Comparison of ENCODE assay signal across 9 cellular contexts in genomic region chr17:50206604-50207293, GRCh38. TPM values are rescaled to one million over a fixed set of nuclear protein-coding genes. Genes with fewer than 3 reads are reported as not detected.
A peak's percentile ranks its signal among the peaks of the same experiment; 100 is the strongest.
DNase-seq lines count a peak whose midpoint lies in the region; ATAC-seq and TF ChIP-seq lines count a peak whose summit lies in the region.
"Had no signal": no experiment of that assay in that cellular context is flagged by ENCODE, and none has a peak within 500 bp of the region (broad histone marks: within the 10 kb centered on the region; RNA-seq: fewer than 3 reads in every experiment).

No MANE protein-coding gene starts in this region.

- WGBS in esophagus muscularis mucosa, result 28% methylated on average over 15 of the region's 18 CpGs
- WGBS in trophoblast cell (ENCODE audit: extremely low coverage, insufficient coverage, insufficient read length), result 100% methylated on average over 1 of the region's 18 CpGs

- H3K27me3 ChIP-seq in DND-41 (ENCODE audit: insufficient read depth, low read length, poor library complexity), result peaks cover 65% of the 10 kb centered on the region
- peaks cover 0 to 4% (median 0%) of the 10 kb centered on the region in 4 donors for H3K27me3 ChIP-seq in esophagus muscularis mucosa
- no peaks in the 10 kb centered on the region for H3K27me3 ChIP-seq in trophoblast cell (ENCODE audit: insufficient read depth, low read length)

- TF ChIP-seq EP300 in esophagus muscularis mucosa (IDR thresholded peaks at IDR 0.05), result no peak

- no peak for TF ChIP-seq POLR2A in esophagus muscularis mucosa (IDR thresholded peaks at IDR 0.05; ENCODE audit: low read depth)

- intact Hi-C loops in esophagus muscularis mucosa (cut with DNase I), result no loop called here

- H2BK12ac ChIP-seq in trophoblast cell (ENCODE audit: low read length), result peak overlapping the region; percentile 61

- H4K91ac ChIP-seq in trophoblast cell (ENCODE audit: low read depth, low read length), result peak overlapping the region; percentile 56

- peaks cover 16% of the 10 kb centered on the region; the same call in 1 of the 2 replicates for H4K20me1 ChIP-seq in DND-41 (ENCODE audit: insufficient read depth, low read length)

- no peak overlapping the region for H3K4me2 ChIP-seq in DND-41 (ENCODE audit: insufficient read depth, low read length)
- H3K4me2 ChIP-seq in trophoblast cell (ENCODE audit: low read length), result no peak overlapping the region

- H3K79me1 ChIP-seq in trophoblast cell (ENCODE audit: low read length), result peaks cover 67% of the 10 kb centered on the region

- H3K4me3 ChIP-seq in DND-41 (ENCODE audit: low read depth in 1 of 2, low read length in 2 of 2) (no peak overlapping the region), esophagus muscularis mucosa (peak overlapping the region in 2 of 4 donors; percentile 13 to 22), trophoblast cell (ENCODE audit: low read depth, low read length) (no peak overlapping the region)

- no peak overlapping the region for H3K4ac ChIP-seq in trophoblast cell (ENCODE audit: low read depth, low read length)

- no peak overlapping the region for H2BK5ac ChIP-seq in trophoblast cell (ENCODE audit: low read depth, low read length, poor library complexity)

- peak overlapping the region; percentile 55 for H2BK120ac ChIP-seq in trophoblast cell (ENCODE audit: insufficient read depth, low read length, poor library complexity)

- H3K14ac ChIP-seq in trophoblast cell (ENCODE audit: low read length), result peak overlapping the region; percentile 32

- ATAC-seq in DND-41 (ENCODE audit: insufficient read depth, low read depth) (peak; percentile 66), HG02610 (IDR thresholded peaks at IDR 0.05; ENCODE audit: unreplicated experiment) (no peak), HG03139 (IDR thresholded peaks at IDR 0.05; ENCODE audit: unreplicated experiment) (no peak)

- H3K18ac ChIP-seq in trophoblast cell (ENCODE audit: low read length), result peak overlapping the region; percentile 36

- H3K23ac ChIP-seq in trophoblast cell (ENCODE audit: low read length), result no peak overlapping the region

- H4K12ac ChIP-seq in trophoblast cell (ENCODE audit: low read depth, low read length), result no peak overlapping the region

- peak overlapping the region; percentile 58 for H4K8ac ChIP-seq in trophoblast cell (ENCODE audit: low read depth, low read length)

- no peaks in the 10 kb centered on the region for H3K36me3 ChIP-seq in DND-41 (ENCODE audit: insufficient read depth, low read length)
- H3K36me3 ChIP-seq in esophagus muscularis mucosa, result no peaks in the 10 kb centered on the region
- H3K36me3 ChIP-seq in trophoblast cell (ENCODE audit: control insufficient read depth in 1 of 2, insufficient read depth in 2 of 2, low read length in 2 of 2), result no peaks in the 10 kb centered on the region

- H3K4me1 ChIP-seq in DND-41 (ENCODE audit: insufficient read depth, low read length), result no peaks in the 10 kb centered on the region
- H3K4me1 ChIP-seq in esophagus muscularis mucosa, result peaks cover 23 to 89% (median 64%) of the 10 kb centered on the region in 4 donors
- H3K4me1 ChIP-seq in trophoblast cell (ENCODE audit: control insufficient read depth in 1 of 2, insufficient read depth in 2 of 2, low read length in 2 of 2), result peaks cover 62 to 73% of the 10 kb centered on the region in 2 experiments

- H2AFZ ChIP-seq in DND-41 (ENCODE audit: low read depth, low read length), result no peak overlapping the region
- H2AFZ ChIP-seq in trophoblast cell (ENCODE audit: insufficient read depth, low read length, poor library complexity), result peak overlapping the region; percentile 50

- H3K9me3 ChIP-seq in DND-41 (ENCODE audit: insufficient read depth, low read length, severe bottlenecking) (no peaks in the 10 kb centered on the region), esophagus muscularis mucosa (no peaks in the 10 kb centered on the region), trophoblast cell (ENCODE audit: insufficient read depth, low read depth, low read length) (no peaks in the 10 kb centered on the region)

- peak overlapping the region; percentile 55 for H2AK5ac ChIP-seq in trophoblast cell (ENCODE audit: low read length)

- DNase-seq in DND-41 (peak; percentile 37), NCI-H1694 treated with DMSO at 0.1 percent for 48 hours (lab: John Stamatoyannopoulos, UW) (peak; percentile 25), esophagus muscularis mucosa (ENCODE audit: extremely low spot score) (no peak), trophoblast cell (no peak), activated gamma-delta T cell treated with Interleukin-2 at 50 U/mL for 16 hours (no peak), hypothalamus (lab: John Stamatoyannopoulos, UW) (no peak)

- H3K9ac ChIP-seq in DND-41 (ENCODE audit: low read depth, low read length), result no peak overlapping the region
- no peak overlapping the region for H3K9ac ChIP-seq in trophoblast cell (ENCODE audit: low read length)

- H3K27ac ChIP-seq in DND-41 (ENCODE audit: low read length) (no peak overlapping the region), esophagus muscularis mucosa (replicated peaks in 1 of 4) (peak overlapping the region; percentile 29 to 53 (median 38)), trophoblast cell (ENCODE audit: low read depth, low read length) (no peak overlapping the region)

- H3K79me2 ChIP-seq in DND-41 (ENCODE audit: insufficient read depth, low read length) (no peaks in the 10 kb centered on the region), trophoblast cell (ENCODE audit: control insufficient read depth, insufficient read depth, low read length, poor library complexity) (peaks cover 10% of the 10 kb centered on the region)

- TF ChIP-seq CTCF in DND-41 (IDR thresholded peaks at IDR 0.05; ENCODE audit: borderline replicate concordance, extremely low read depth, low read length, poor library complexity, severe bottlenecking), result no peak
- TF ChIP-seq CTCF in esophagus muscularis mucosa (IDR thresholded peaks at IDR 0.05), result no peak

RNA-seq across cellular contexts. Expression of gene COL1A1, which starts 5.3 kb away (rescaled TPM):
- total RNA-seq in esophagus muscularis mucosa, result 100 to 1,000 TPM in 1 of 4 donors, 10 to 100 TPM in 3; 20.7 to 123 (median 41.5) TPM
- polyA plus RNA-seq in trophoblast cell (2013), result 548 and 582 TPM in 2 replicates

RNA-seq across cellular contexts. Expression of gene SGCA, which starts 40.9 kb away (rescaled TPM):
- total RNA-seq in esophagus muscularis mucosa, result 100 to 1,000 TPM in 1 of 4 donors, 10 to 100 TPM in 3; 72.7 to 145 (median 82.8) TPM
- not detected in 2 replicates for polyA plus RNA-seq in trophoblast cell (2013)
- total RNA-seq: lung microvascular endothelial cell had no signal

RNA-seq across cellular contexts. Expression of gene PPP1R9B, which starts 56.3 kb away (rescaled TPM):
- 10 to 100 TPM; 20.2 to 46.3 (median 37.5) TPM for total RNA-seq in esophagus muscularis mucosa
- 23.2 and 23.4 TPM in 2 replicates for polyA plus RNA-seq in trophoblast cell (2013)

Comparison
In these comparisons a context has a peak if more than half of its experiments do, and no peak if none do; other contexts are left out.
1. DNase-seq: peak in DND-41 (single experiment) and NCI-H1694 treated with DMSO at 0.1 percent for 48 hours (single experiment); none in esophagus muscularis mucosa (single experiment), trophoblast cell (0 of 2), activated gamma-delta T cell treated with Interleukin-2 at 50 U/mL for 16 hours (single experiment) and hypothalamus (0 of 51).
2. H3K27ac ChIP-seq: peak in esophagus muscularis mucosa (4 of 4); none in DND-41 (single experiment) and trophoblast cell (single experiment).